8 cellular contexts compared by ENCODE assay signal in the genomic region with DNA sequence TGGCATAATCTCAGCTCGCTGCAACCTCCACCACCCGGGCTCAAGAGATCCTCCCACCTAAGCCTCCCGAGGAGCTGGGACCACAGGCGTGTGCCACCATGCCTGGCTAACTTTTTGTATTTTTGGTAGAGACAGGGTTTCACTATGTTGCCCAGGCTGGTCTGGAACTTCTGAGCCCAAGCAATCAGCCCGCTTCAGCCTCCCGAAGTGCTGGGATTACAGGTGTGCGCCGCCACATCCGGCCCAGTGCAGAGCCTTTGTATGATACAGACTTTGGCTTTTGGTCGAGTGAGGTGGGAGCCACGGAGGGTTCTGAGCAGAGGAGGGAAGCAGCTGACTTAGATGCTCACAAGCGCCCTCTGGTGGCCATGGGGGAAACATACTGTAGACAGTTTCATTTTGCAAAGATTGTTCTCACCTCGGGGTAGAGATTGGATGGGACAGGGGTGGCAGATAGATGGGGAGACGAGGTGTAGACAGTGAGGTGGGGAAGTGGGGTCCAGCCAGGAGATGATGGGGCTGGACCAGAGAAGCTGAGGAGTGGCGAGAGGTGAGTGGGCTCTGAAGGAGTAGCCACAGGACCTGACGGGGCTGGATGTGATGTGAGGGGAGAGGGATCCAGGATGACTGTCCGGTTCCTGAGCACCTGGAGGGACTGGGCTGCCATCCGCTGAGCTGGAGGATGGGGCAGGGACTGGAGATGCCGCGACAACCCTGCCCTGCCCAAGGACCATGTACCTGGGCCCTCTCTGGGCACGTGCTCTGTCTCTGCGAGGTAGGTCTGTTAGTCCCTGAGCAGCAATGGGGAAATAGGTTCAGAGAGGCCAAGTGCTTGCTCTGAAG.
DNase-seq lines count a peak whose midpoint lies in the region; ATAC-seq and TF ChIP-seq lines count a peak whose summit lies in the region.
"Not testable (repeated sequence)": the region's sequence is repeated elsewhere in the genome, so short reads cannot be mapped to it uniquely, and the experiment has no call there.

No MANE protein-coding gene starts in this region.

- intact Hi-C loops in left colon (cut with DNase I, micrococcal nuclease); upper lobe of right lung (cut with DNase I): not testable (repeated sequence)

- H3K27me3 ChIP-seq in upper lobe of right lung = not testable (repeated sequence)

- not testable (repeated sequence) for H3K9me3 ChIP-seq in upper lobe of right lung

- H3K4me3 Mint-ChIP-seq in activated T-cell treated with anti-CD3 and anti-CD28 coated beads, Interleukin-2, amount 50 U/mL, for 24 hours = not testable (repeated sequence)

- TF ChIP-seq CTCF in GM12872 (IDR thresholded peaks at IDR 0.05; ENCODE audit: insufficient read depth, low read depth, low read length) (peak; percentile 75), upper lobe of right lung (IDR thresholded peaks at IDR 0.05) (peak; percentile 69)

- H3K4me3 ChIP-seq in upper lobe of right lung = not testable (repeated sequence)

- not testable (repeated sequence) for H3K27ac Mint-ChIP-seq in activated T-cell treated with anti-CD3 and anti-CD28 coated beads, Interleukin-2, amount 50 U/mL, for 24 hours

- ATAC-seq in left colon (peak; percentile 72), upper lobe of right lung (peak; percentile 73)

- not testable (repeated sequence) for H3K27me3 Mint-ChIP-seq in activated T-cell treated with anti-CD3 and anti-CD28 coated beads, Interleukin-2, amount 50 U/mL, for 24 hours

- H3K36me3 Mint-ChIP-seq in activated T-cell treated with anti-CD3 and anti-CD28 coated beads, Interleukin-2, amount 50 U/mL, for 24 hours (ENCODE audit: low read depth) = not testable (repeated sequence)

- not testable (repeated sequence) for H3K9me3 Mint-ChIP-seq in activated T-cell treated with anti-CD3 and anti-CD28 coated beads, Interleukin-2, amount 50 U/mL, for 24 hours

- not testable (repeated sequence) for H3K4me1 ChIP-seq in upper lobe of right lung

- H3K27ac ChIP-seq in upper lobe of right lung = not testable (repeated sequence)

- not testable (repeated sequence) for H3K4me1 Mint-ChIP-seq in activated T-cell treated with anti-CD3 and anti-CD28 coated beads, Interleukin-2, amount 50 U/mL, for 24 hours (ENCODE audit: low read depth)

- H3K36me3 ChIP-seq in upper lobe of right lung = not testable (repeated sequence)

- peak; percentile 68 for DNase-seq in NCI-H1436 (lab: John Stamatoyannopoulos, UW)
- DNase-seq in T follicular helper cell (ENCODE audit: low read depth) = peak; percentile 66
- peak; percentile 82 for DNase-seq in activated T-cell treated with anti-CD3 and anti-CD28 coated beads, Interleukin-2, amount 50 U/mL, for 24 hours
- peak; percentile 78 for DNase-seq in effector CD4-positive, alpha-beta T cell
- DNase-seq in left colon = peak; percentile 36 to 79
- peak; percentile 40 to 80 for DNase-seq in stimulated activated CD4-positive, alpha-beta T cell treated with anti-CD3 and anti-CD28 coated beads, Interleukin-12 subunit alpha, Interleukin-12 subunit beta, amount 100 ng/mL, for 24 hours (ENCODE audit: low read depth in 2 of 2)
- peak; percentile 78 for DNase-seq in upper lobe of right lung
